Comparison of ENCODE assay signal across 8 cellular contexts in the genomic region with DNA sequence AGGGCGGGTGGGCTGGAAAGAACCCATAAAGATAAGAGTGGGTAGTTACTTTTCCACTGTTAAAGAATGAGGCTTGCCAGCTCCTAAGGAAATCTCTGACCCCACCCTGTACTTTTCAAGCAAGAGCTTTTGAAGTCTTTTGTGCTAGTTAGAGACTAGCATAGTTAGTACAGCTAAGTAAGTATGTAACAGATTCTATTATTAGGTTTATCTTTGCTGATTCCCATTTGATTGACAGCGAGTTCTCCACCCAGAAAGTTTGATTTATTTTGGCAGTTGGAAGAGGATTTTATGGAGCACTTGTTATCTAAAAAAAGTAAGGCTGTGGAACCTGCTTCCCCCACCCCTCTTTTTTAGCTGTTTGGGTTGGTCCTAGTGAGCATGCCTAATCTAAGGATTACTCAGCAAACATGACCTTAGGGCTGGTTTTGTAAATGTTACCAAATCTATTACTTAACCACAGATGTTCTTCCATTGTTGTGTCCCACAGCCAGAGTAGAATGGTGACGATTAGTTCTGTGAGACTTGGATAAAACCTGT. TPM values are rescaled to one million over a fixed set of nuclear protein-coding genes. Genes with fewer than 3 reads are reported as not detected.
DNase-seq lines count a peak whose midpoint lies in the region; ATAC-seq lines count a peak whose summit lies in the region.

No MANE protein-coding gene starts in this region.

- H3K9me3 ChIP-seq in SK-N-MC (ENCODE audit: low read depth, low read length) (no peaks in the 10 kb centered on the region), skeletal muscle tissue (ENCODE audit: control insufficient read depth in 3 of 3, low read length in 3 of 3) (no peaks in the 10 kb centered on the region)

- no peak overlapping the region for H3K9ac ChIP-seq in SK-N-MC (ENCODE audit: insufficient read length)
- H3K9ac ChIP-seq in skeletal muscle tissue (ENCODE audit: low read depth in 1 of 3, low read length in 3 of 3) = peak overlapping the region in 1 of 3 donors; percentile 36

- H3K36me3 ChIP-seq in SK-N-MC (ENCODE audit: insufficient read depth, low read length) (no peaks in the 10 kb centered on the region), skeletal muscle tissue (ENCODE audit: control insufficient read depth in 3 of 3, insufficient read depth in 3 of 3, low read length in 3 of 3) (no peaks in the 10 kb centered on the region)

- H3K27me3 ChIP-seq in skeletal muscle tissue (ENCODE audit: control insufficient read depth in 3 of 3, insufficient read depth in 3 of 3, low read length in 3 of 3) = no peaks in the 10 kb centered on the region

- H3K4me3 ChIP-seq in SK-N-MC = peak overlapping the region; percentile 1; the same call in 1 of the 2 replicates
- no peak overlapping the region for H3K4me3 ChIP-seq in skeletal muscle tissue (ENCODE audit: low read length in 3 of 3)

- H3K27ac ChIP-seq in SK-N-MC (peak overlapping the region; percentile 65), skeletal muscle tissue (ENCODE audit: low read depth, low read length) (peak overlapping the region; percentile 42)

- DNase-seq in HPDE6-E6E7 (ENCODE audit: extremely low spot score) = peak; percentile 49
- DNase-seq in SK-N-MC (ENCODE audit: low read depth, low spot score) = peak; percentile 55
- DNase-seq in Right ventricle myocardium superior = no peak
- DNase-seq in NCI-H526 (lab: John Stamatoyannopoulos, UW) = no peak
- no peak for DNase-seq in activated CD4-positive, alpha-beta T cell treated with anti-CD3 and anti-CD28 coated beads for 1 hour
- no peak for DNase-seq in T-helper 1 cell

- ATAC-seq in Right ventricle myocardium superior (ENCODE audit: poor library complexity) (peak; percentile 53), GM18520 (IDR thresholded peaks at IDR 0.05; ENCODE audit: unreplicated experiment) (no peak)

- peaks cover 22 to 37% (median 33%) of the 10 kb centered on the region in 3 donors for H3K4me1 ChIP-seq in skeletal muscle tissue (ENCODE audit: control insufficient read depth in 3 of 3, insufficient read depth in 3 of 3, low read length in 3 of 3)

- intact Hi-C loops in Right ventricle myocardium superior (cut with DNase I) = no loop called here

RNA-seq across cellular contexts. Expression of a gene that starts 57.6 kb away (rescaled TPM):
- total RNA-seq in Right ventricle myocardium superior (56.1 TPM), skeletal muscle tissue (140 TPM)

Comparison
In these comparisons a context has a peak if more than half of its experiments do, and no peak if none do; other contexts are left out.
1. DNase-seq: peak in HPDE6-E6E7 (single experiment) and SK-N-MC (single experiment); none in Right ventricle myocardium superior (single experiment), NCI-H526 (0 of 2), activated CD4-positive, alpha-beta T cell treated with anti-CD3 and anti-CD28 coated beads for 1 hour (single experiment) and T-helper 1 cell (0 of 5).